Comparison of ENCODE assay signal across 1 cellular context in the genomic region with DNA sequence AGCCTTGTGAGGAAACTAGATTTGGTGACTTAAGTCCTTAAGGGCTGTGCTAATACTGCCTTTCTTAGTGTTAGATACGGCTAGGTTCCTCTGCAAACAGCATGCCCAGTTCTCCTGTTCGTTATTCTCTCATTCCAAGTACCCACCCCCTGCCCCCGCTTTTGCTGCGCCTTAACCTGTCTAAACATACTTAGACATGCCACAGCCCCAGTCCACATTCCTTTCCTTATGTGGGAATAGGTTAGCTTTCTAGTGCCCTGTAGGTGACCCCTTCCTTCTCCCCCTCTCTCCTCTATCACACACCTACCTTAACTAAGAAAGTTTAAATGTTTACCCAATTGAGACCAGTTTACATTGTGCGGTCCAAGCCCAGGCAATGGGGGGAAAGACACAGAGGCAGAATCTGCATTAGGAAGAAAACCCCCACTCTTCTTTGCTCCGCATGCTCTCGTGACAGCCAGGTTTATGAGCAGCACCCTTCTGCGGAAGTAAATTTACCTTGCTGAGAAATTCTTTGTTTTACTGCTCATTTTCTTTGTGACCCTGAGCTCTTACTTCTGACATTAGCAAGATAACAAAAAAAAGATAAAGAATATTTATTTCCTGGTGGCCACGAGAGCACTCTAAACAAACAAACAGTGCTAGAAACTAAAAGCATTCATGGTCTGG.
TF ChIP-seq lines count a peak whose summit lies in the region.

No MANE protein-coding gene starts in this region.

TF ChIP-seq in K562, 482 proteins besides CTCF, POLR2A, EP300 and RAD21 (continued from another document):
- TF ChIP-seq, protein P1, sequence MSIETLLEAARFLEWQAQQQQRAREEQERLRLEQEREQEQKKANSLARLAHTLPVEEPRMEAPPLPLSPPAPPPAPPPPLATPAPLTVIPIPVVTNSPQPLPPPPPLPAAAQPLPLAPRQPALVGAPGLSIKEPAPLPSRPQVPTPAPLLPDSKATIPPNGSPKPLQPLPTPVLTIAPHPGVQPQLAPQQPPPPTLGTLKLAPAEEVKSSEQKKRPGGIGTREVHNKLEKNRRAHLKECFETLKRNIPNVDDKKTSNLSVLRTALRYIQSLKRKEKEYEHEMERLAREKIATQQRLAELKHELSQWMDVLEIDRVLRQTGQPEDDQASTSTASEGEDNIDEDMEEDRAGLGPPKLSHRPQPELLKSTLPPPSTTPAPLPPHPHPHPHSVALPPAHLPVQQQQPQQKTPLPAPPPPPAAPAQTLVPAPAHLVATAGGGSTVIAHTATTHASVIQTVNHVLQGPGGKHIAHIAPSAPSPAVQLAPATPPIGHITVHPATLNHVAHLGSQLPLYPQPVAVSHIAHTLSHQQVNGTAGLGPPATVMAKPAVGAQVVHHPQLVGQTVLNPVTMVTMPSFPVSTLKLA (conservative IDR thresholded peaks at IDR 0.05) = no peak
- TF ChIP-seq ADNP (tag; IDR thresholded peaks at IDR 0.05) (no peak), SMAD2 (IDR thresholded peaks at IDR 0.05; ENCODE audit: low read depth, low read length) (no peak)
- TF ChIP-seq, protein P2, sequence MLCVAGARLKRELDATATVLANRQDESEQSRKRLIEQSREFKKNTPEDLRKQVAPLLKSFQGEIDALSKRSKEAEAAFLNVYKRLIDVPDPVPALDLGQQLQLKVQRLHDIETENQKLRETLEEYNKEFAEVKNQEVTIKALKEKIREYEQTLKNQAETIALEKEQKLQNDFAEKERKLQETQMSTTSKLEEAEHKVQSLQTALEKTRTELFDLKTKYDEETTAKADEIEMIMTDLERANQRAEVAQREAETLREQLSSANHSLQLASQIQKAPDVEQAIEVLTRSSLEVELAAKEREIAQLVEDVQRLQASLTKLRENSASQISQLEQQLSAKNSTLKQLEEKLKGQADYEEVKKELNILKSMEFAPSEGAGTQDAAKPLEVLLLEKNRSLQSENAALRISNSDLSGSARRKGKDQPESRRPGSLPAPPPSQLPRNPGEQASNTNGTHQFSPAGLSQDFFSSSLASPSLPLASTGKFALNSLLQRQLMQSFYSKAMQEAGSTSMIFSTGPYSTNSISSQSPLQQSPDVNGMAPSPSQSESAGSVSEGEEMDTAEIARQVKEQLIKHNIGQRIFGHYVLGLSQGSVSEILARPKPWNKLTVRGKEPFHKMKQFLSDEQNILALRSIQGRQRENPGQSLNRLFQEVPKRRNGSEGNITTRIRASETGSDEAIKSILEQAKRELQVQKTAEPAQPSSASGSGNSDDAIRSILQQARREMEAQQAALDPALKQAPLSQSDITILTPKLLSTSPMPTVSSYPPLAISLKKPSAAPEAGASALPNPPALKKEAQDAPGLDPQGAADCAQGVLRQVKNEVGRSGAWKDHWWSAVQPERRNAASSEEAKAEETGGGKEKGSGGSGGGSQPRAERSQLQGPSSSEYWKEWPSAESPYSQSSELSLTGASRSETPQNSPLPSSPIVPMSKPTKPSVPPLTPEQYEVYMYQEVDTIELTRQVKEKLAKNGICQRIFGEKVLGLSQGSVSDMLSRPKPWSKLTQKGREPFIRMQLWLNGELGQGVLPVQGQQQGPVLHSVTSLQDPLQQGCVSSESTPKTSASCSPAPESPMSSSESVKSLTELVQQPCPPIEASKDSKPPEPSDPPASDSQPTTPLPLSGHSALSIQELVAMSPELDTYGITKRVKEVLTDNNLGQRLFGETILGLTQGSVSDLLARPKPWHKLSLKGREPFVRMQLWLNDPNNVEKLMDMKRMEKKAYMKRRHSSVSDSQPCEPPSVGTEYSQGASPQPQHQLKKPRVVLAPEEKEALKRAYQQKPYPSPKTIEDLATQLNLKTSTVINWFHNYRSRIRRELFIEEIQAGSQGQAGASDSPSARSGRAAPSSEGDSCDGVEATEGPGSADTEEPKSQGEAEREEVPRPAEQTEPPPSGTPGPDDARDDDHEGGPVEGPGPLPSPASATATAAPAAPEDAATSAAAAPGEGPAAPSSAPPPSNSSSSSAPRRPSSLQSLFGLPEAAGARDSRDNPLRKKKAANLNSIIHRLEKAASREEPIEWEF (CRISPR knock-in tag; IDR thresholded peaks at IDR 0.05) = no peak
- TF ChIP-seq, protein P3, sequence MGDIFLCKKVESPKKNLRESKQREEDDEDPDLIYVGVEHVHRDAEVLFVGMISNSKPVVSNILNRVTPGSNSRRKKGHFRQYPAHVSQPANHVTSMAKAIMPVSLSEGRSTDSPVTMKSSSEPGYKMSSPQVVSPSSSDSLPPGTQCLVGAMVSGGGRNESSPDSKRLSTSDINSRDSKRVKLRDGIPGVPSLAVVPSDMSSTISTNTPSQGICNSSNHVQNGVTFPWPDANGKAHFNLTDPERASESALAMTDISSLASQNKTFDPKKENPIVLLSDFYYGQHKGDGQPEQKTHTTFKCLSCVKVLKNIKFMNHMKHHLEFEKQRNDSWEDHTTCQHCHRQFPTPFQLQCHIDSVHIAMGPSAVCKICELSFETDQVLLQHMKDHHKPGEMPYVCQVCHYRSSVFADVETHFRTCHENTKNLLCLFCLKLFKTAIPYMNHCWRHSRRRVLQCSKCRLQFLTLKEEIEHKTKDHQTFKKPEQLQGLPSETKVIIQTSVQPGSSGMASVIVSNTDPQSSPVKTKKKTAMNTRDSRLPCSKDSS (IDR thresholded peaks at IDR 0.05; ENCODE audit: low read depth, partially characterized antibody) = peak; percentile 63
- TF ChIP-seq, protein P4, sequence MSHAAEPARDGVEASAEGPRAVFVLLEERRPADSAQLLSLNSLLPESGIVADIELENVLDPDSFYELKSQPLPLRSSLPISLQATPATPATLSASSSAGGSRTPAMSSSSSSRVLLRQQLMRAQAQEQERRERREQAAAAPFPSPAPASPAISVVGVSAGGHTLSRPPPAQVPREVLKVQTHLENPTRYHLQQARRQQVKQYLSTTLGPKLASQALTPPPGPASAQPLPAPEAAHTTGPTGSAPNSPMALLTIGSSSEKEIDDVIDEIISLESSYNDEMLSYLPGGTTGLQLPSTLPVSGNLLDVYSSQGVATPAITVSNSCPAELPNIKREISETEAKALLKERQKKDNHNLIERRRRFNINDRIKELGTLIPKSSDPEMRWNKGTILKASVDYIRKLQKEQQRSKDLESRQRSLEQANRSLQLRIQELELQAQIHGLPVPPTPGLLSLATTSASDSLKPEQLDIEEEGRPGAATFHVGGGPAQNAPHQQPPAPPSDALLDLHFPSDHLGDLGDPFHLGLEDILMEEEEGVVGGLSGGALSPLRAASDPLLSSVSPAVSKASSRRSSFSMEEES (CRISPR knock-in tag; IDR thresholded peaks at IDR 0.05) = no peak
